9 cellular contexts compared by ENCODE assay signal in the genomic region with DNA sequence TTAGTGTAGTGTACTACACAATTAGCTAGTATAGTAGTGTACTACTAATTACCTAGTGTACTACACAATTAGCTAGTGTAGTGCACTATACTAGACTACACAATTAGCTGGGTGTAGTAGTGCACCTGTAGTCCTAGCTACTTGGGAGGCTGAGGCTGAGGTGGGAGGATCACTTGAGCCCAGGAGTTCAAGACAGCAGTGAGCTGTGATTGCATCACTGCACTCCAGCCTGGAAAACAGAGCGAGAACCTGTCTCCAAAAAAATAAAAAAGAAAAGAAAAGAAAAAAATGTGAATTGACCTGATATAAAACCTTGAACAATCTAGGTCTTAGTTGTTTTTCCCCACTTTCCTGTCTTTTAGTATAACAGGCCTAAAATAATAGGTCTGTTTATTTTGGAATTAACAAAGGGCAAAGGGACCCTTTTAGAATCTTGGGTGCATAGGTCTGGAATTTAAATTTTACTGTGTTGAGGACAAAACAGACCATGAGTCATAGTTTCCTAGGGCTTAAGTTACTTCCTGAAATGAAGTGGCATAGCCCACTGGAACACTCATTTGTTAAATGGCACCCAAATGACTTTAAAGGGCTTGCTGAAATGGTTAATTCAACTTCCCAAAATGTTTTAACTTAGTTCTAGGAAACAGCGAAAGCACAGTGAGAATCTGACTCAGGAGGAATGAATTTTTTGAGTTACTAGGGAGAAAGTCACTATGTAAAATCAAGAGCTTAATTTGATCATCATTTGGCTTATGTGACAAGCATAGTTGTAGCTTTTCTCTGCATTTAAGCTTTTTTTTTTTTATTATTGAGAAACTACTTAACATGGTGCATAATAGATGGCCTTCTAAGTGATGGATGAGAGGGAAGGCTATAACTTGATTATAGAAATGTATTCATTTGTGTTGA. TPM values are rescaled to one million over a fixed set of nuclear protein-coding genes. Genes with fewer than 3 reads are reported as not detected.
A peak's percentile ranks its signal among the peaks of the same experiment; 100 is the strongest.
DNase-seq lines count a peak whose midpoint lies in the region; ATAC-seq and TF ChIP-seq lines count a peak whose summit lies in the region.
"Had no signal": no experiment of that assay in that cellular context is flagged by ENCODE, and none has a peak within 500 bp of the region (broad histone marks: within the 10 kb centered on the region; RNA-seq: fewer than 3 reads in every experiment).

No MANE protein-coding gene starts in this region.

- no peak overlapping the region for H2AFZ ChIP-seq in neuronal stem cell (ENCODE audit: low read length)

- H4K91ac ChIP-seq in neuronal stem cell (ENCODE audit: low read depth, low read length, poor library complexity), result no peak overlapping the region

- no peak overlapping the region for H4K8ac ChIP-seq in neuronal stem cell (ENCODE audit: low read depth, low read length)

- TF ChIP-seq CTCF in HFFc6 (IDR thresholded peaks at IDR 0.05), result no peak

- H3K9me3 ChIP-seq in naive thymus-derived CD4-positive, alpha-beta T cell (ENCODE audit: control insufficient read depth in 2 of 3, low read length in 3 of 3), result no peaks in the 10 kb centered on the region
- H3K9me3 ChIP-seq in neuronal stem cell (replicated peaks in 1 of 2; ENCODE audit: control insufficient read depth in 2 of 2, insufficient read depth in 1 of 2, low read depth in 1 of 2, low read length in 2 of 2), result peaks cover 2 to 4% of the 10 kb centered on the region in 2 donors
- H3K9me3 ChIP-seq: Peyer's patch had no signal

- H2BK12ac ChIP-seq in neuronal stem cell (ENCODE audit: low read length), result no peak overlapping the region

- no peak overlapping the region for H3K23ac ChIP-seq in neuronal stem cell (ENCODE audit: low read depth, low read length, poor library complexity)

- H3K4ac ChIP-seq in neuronal stem cell (ENCODE audit: low read length), result no peak overlapping the region

- H3K4me1 ChIP-seq in naive thymus-derived CD4-positive, alpha-beta T cell (ENCODE audit: control insufficient read depth in 2 of 2, insufficient read depth in 2 of 2, low read length in 2 of 2), result no peaks in the 10 kb centered on the region
- peaks cover 0 to 1% of the 10 kb centered on the region in 2 donors for H3K4me1 ChIP-seq in neuronal stem cell (ENCODE audit: control insufficient read depth in 2 of 2, insufficient read depth in 1 of 2, low read depth in 1 of 2, low read length in 2 of 2)
- H3K4me1 ChIP-seq: Peyer's patch had no signal

- no peak overlapping the region for H3K18ac ChIP-seq in neuronal stem cell (ENCODE audit: low read length)

- H2AK5ac ChIP-seq in neuronal stem cell (ENCODE audit: low read depth, low read length), result no peak overlapping the region

- H3K36me3 ChIP-seq in naive thymus-derived CD4-positive, alpha-beta T cell (ENCODE audit: control insufficient read depth in 2 of 3, insufficient read depth in 3 of 3, low read length in 3 of 3), result no peaks in the 10 kb centered on the region
- H3K36me3 ChIP-seq in neuronal stem cell (replicated peaks in 1 of 2; ENCODE audit: control insufficient read depth in 2 of 2, insufficient read depth in 2 of 2, low read length in 2 of 2), result peaks cover 5 to 28% of the 10 kb centered on the region in 2 donors
- H3K36me3 ChIP-seq: Peyer's patch had no signal

- POLR2A ChIA-PET in naive thymus-derived CD4-positive, alpha-beta T cell (lab: Charles Lee), result no interaction called here

- H3K36me3 Mint-ChIP-seq in naive thymus-derived CD4-positive, alpha-beta T cell, result no peaks in the 10 kb centered on the region
- H3K36me3 Mint-ChIP-seq in HFFc6 (ENCODE audit: low read depth), result no peaks in the 10 kb centered on the region

- no peak overlapping the region for H2BK15ac ChIP-seq in neuronal stem cell (ENCODE audit: low read length)

- intact Hi-C loops in naive thymus-derived CD4-positive, alpha-beta T cell (cut with micrococcal nuclease), result no loop called here

- no peak overlapping the region for H3K14ac ChIP-seq in neuronal stem cell (ENCODE audit: low read length)

- no CpG with 5 or more reads among the region's 2 CpGs for WGBS in neuronal stem cell (ENCODE audit: extremely low coverage in 2 of 2, insufficient read length in 2 of 2, insufficient replicate concordance in 1 of 2), 2 donors

- H3K79me1 ChIP-seq in neuronal stem cell (ENCODE audit: low read depth, low read length), result no peaks in the 10 kb centered on the region

- H3K4me3 Mint-ChIP-seq in naive thymus-derived CD4-positive, alpha-beta T cell, result no peak overlapping the region
- no peak overlapping the region for H3K4me3 Mint-ChIP-seq in HFFc6

- peak; percentile 48 for ATAC-seq in GM18867 (IDR thresholded peaks at IDR 0.05; ENCODE audit: unreplicated experiment)
- ATAC-seq in naive thymus-derived CD4-positive, alpha-beta T cell, result peak; percentile 48

- H3K27me3 ChIP-seq in naive thymus-derived CD4-positive, alpha-beta T cell (ENCODE audit: control insufficient read depth in 2 of 2, insufficient read depth in 2 of 2, low read length in 2 of 2), result no peaks in the 10 kb centered on the region
- no peaks in the 10 kb centered on the region for H3K27me3 ChIP-seq in neuronal stem cell (ENCODE audit: control insufficient read depth in 3 of 3, insufficient read depth in 3 of 3, low read depth in 1 of 3, low read length in 3 of 3)
- H3K27me3 ChIP-seq: Peyer's patch had no signal

- H3K4me1 Mint-ChIP-seq in naive thymus-derived CD4-positive, alpha-beta T cell, result peaks cover 0 to 4% (median 0%) of the 10 kb centered on the region in 7 donors
- H3K4me1 Mint-ChIP-seq in HFFc6 (ENCODE audit: low read depth), result 0 out of 2 replicates have a peak, but pooled peaks cover 6% of the 10 kb centered on the region

- DNase-seq in LoVo (ENCODE audit: low spot score) (peak; percentile 38), caudate nucleus (lab: John Stamatoyannopoulos, UW) (no peak), D341Med (ENCODE audit: low spot score) (no peak), HFFc6 (no peak), neuronal stem cell (ENCODE audit: low spot score) (no peak)
- DNase-seq in naive thymus-derived CD4-positive, alpha-beta T cell, result no peak
- DNase-seq in activated CD8-positive, alpha-beta memory T cell treated with anti-CD3 and anti-CD28 coated beads, Interleukin-2, amount 50 U/mL, for 4 hours, result no peak
- DNase-seq: Peyer's patch had no signal

- H2BK5ac ChIP-seq in neuronal stem cell (ENCODE audit: low read length), result no peak overlapping the region

- H3K9me3 Mint-ChIP-seq in naive thymus-derived CD4-positive, alpha-beta T cell, result peaks cover 0 to 6% (median 0%) of the 10 kb centered on the region in 11 donors
- no peaks in the 10 kb centered on the region for H3K9me3 Mint-ChIP-seq in HFFc6

- no peak overlapping the region for H3K9ac ChIP-seq in neuronal stem cell (ENCODE audit: low read depth, low read length, poor library complexity)

- H3K27me3 Mint-ChIP-seq in naive thymus-derived CD4-positive, alpha-beta T cell, result no peaks in the 10 kb centered on the region
- H3K27me3 Mint-ChIP-seq in HFFc6 (ENCODE audit: insufficient read depth), result peaks cover 2% of the 10 kb centered on the region

- no peak overlapping the region for H3K27ac Mint-ChIP-seq in naive thymus-derived CD4-positive, alpha-beta T cell
- H3K27ac Mint-ChIP-seq in HFFc6, result no peak overlapping the region

- CTCF ChIA-PET in naive thymus-derived CD4-positive, alpha-beta T cell (lab: Charles Lee), result interaction anchor here (0.6 kb wide), 1 partner anchor 159 kb away, joined by 3 read pairs; no protein-coding TSS in a partner anchor

- no peak overlapping the region for H3K4me2 ChIP-seq in neuronal stem cell (ENCODE audit: insufficient read depth, low read length, poor library complexity, severe bottlenecking)

- H2BK120ac ChIP-seq in neuronal stem cell (ENCODE audit: low read depth, low read length), result no peak overlapping the region

- H3K27ac ChIP-seq in caudate nucleus (ENCODE audit: low read depth, low read length) (peak overlapping the region; percentile 19), neuronal stem cell (replicated peaks; ENCODE audit: low read length) (no peak overlapping the region)
- no peak overlapping the region for H3K27ac ChIP-seq in naive thymus-derived CD4-positive, alpha-beta T cell (ENCODE audit: low read depth, low read length)
- H3K27ac ChIP-seq: Peyer's patch had no signal

- no peak overlapping the region for H3K4me3 ChIP-seq in naive thymus-derived CD4-positive, alpha-beta T cell (ENCODE audit: low read length)
- H3K4me3 ChIP-seq in neuronal stem cell (ENCODE audit: low read length in 2 of 2), result no peak overlapping the region
- H3K4me3 ChIP-seq: Peyer's patch had no signal

RNA-seq across cellular contexts. Expression of gene ARL5A, which starts 50.7 kb away (rescaled TPM):
- total RNA-seq in naive thymus-derived CD4-positive, alpha-beta T cell, result 10 to 100 TPM; 25.8 to 43.3 (median 32.3) TPM
- polyA plus RNA-seq in naive thymus-derived CD4-positive, alpha-beta T cell, result 10 to 100 TPM; 52.4 to 68.3 TPM
- total RNA-seq in HFFc6 (2021; fragmentation: NEBNext Ultra II Directional; extraction: Animal tissue kit (Norgen Biotek cat#: 25700)), result 10 to 100 TPM; 32.0 to 46.6 (median 39.9) TPM
- 50.0 TPM for polyA plus RNA-seq in neuronal stem cell (2013, experiment 1 of 2)
- polyA plus RNA-seq in neuronal stem cell (2013, experiment 2 of 2), result 49.6 TPM
